ENCODE assay signal across 8 cellular contexts in the genomic region with DNA sequence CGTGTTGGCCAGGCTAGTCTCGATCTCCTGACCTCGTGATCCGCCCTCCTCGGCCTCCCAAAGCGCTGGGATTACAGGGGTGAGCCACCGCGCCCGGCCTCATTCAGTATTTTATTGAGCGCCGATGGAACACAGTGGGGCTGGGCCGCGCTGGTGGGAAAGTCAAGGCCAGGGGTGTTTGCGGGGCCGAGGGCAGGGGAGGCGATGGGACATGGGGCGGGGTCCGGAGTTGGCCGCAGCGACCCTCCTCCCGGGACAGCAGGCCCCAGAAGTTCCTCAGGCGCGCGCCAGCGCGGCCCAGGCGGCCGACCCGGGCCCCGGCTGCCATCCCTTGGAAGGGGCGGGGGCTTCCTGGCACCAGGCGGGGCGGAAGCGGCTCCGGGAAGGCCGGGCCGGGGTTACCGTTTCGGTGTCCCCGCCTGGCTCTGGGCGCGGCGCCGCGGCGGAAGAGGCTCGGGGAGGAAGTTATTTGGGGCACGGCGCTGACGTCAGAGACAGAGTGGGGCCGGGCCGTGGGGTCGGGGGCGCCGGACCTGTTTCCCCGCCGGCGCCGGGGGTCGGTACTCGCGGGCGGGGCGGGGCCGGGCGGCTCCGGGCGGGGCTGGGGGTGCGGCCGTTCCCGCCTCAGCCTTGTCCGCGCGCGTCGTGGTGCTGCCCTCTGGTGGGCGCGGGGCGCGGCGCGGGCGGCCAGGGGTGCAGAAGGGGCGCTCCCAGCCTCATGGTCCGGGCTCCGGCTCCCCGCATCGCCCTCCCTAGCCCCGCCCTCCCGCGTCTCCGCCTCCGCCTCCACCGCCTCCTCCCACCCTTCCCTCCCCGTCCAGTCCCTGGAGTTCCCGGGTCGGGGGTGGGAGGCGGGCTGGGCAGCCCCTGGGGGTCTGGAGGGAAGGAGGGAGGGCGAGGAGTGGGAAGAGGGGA. TPM values are rescaled to one million over a fixed set of nuclear protein-coding genes. Genes with fewer than 3 reads are reported as not detected.
DNase-seq lines count a peak whose midpoint lies in the region; ATAC-seq and TF ChIP-seq lines count a peak whose summit lies in the region.

No MANE protein-coding gene starts in this region.

- H3K27ac Mint-ChIP-seq in CD14-positive monocyte (peak overlapping the region in 6 of 7 donors; percentile 62 to 93 (median 80)), memory B cell (peak overlapping the region; percentile 82)
- H3K27ac Mint-ChIP-seq in activated CD4-positive, alpha-beta memory T cell treated with anti-CD3 and anti-CD28 coated beads for 36 hours, result peak overlapping the region; percentile 67

- POLR2A ChIA-PET in activated CD4-positive, alpha-beta memory T cell treated with anti-CD3 and anti-CD28 coated beads for 36 hours (lab: Charles Lee), result no interaction called here

- peaks cover 7% of the 10 kb centered on the region for H3K4me1 Mint-ChIP-seq in CD14-positive monocyte
- H3K4me1 Mint-ChIP-seq in activated CD4-positive, alpha-beta memory T cell treated with anti-CD3 and anti-CD28 coated beads for 36 hours (ENCODE audit: low read depth), result peaks cover 2% of the 10 kb centered on the region
- no peaks in the 10 kb centered on the region for H3K4me1 Mint-ChIP-seq in memory B cell

- H3K27me3 Mint-ChIP-seq in CD14-positive monocyte (ENCODE audit: low read depth in 3 of 3) (peaks cover 4 to 18% (median 11%) of the 10 kb centered on the region in 3 donors), memory B cell (peaks cover 10% of the 10 kb centered on the region)
- peaks cover 4% of the 10 kb centered on the region for H3K27me3 Mint-ChIP-seq in activated CD4-positive, alpha-beta memory T cell treated with anti-CD3 and anti-CD28 coated beads for 36 hours

- CTCF ChIA-PET in activated CD4-positive, alpha-beta memory T cell treated with anti-CD3 and anti-CD28 coated beads for 36 hours (lab: Charles Lee), result interaction anchor here (0.9 kb wide), 1 partner anchor 147 kb away, joined by 4 read pairs; no protein-coding TSS in a partner anchor

- DNase-seq in CD14-positive monocyte (ENCODE audit: low spot score), result peak; percentile 87
- DNase-seq in GM19240 (ENCODE audit: insufficient read length, low spot score), result peak; percentile 89
- DNase-seq in NCI-H526 treated with DMSO at 0.1 percent for 48 hours (lab: John Stamatoyannopoulos, UW), result peak; percentile 22
- DNase-seq in activated CD4-positive, alpha-beta memory T cell treated with anti-CD3 and anti-CD28 coated beads for 36 hours, result peak; percentile 93
- DNase-seq in effector CD4-positive, alpha-beta T cell, result peak; percentile 77
- peak; percentile 85 to 87 for DNase-seq in memory B cell (ENCODE audit: low spot score in 2 of 2)
- peak; percentile 73 for DNase-seq in stimulated activated CD8-positive, alpha-beta memory T cell treated with anti-CD3 and anti-CD28 coated beads, Interleukin-12 subunit alpha, Interleukin-12 subunit beta, amount 100 ng/mL, for 24 hours (ENCODE audit: extremely low read depth)

- H3K4me3 Mint-ChIP-seq in CD14-positive monocyte (peak overlapping the region; percentile 79 to 83), memory B cell (peak overlapping the region; percentile 88)
- H3K4me3 Mint-ChIP-seq in activated CD4-positive, alpha-beta memory T cell treated with anti-CD3 and anti-CD28 coated beads for 36 hours, result peak overlapping the region; percentile 75

- TF ChIP-seq CTCF in CD14-positive monocyte (IDR thresholded peaks at IDR 0.05), result peak; percentile 98

- peak; percentile 62 for ATAC-seq in HG03460 (IDR thresholded peaks at IDR 0.05; ENCODE audit: unreplicated experiment)
- peak; percentile 87 for ATAC-seq in memory B cell (ENCODE audit: low read depth)

- H3K36me3 Mint-ChIP-seq in CD14-positive monocyte (no peaks in the 10 kb centered on the region), memory B cell (no peaks in the 10 kb centered on the region)
- no peaks in the 10 kb centered on the region for H3K36me3 Mint-ChIP-seq in activated CD4-positive, alpha-beta memory T cell treated with anti-CD3 and anti-CD28 coated beads for 36 hours

- H3K9me3 Mint-ChIP-seq in CD14-positive monocyte, result peaks cover 0 to 1% (median 0%) of the 10 kb centered on the region in 7 donors
- no peaks in the 10 kb centered on the region for H3K9me3 Mint-ChIP-seq in activated CD4-positive, alpha-beta memory T cell treated with anti-CD3 and anti-CD28 coated beads for 36 hours
- H3K9me3 Mint-ChIP-seq in memory B cell, result no peaks in the 10 kb centered on the region

- intact Hi-C loops in CD14-positive monocyte (cut with micrococcal nuclease), result loop anchor here in 1 of 2 donors (5.0 kb wide), 1 partner anchor 49 kb away; no protein-coding TSS in a partner anchor
- intact Hi-C loops in activated CD4-positive, alpha-beta memory T cell treated with anti-CD3 and anti-CD28 coated beads for 36 hours (cut with micrococcal nuclease), result loop anchor here (1.0 to 10.0 kb wide), 3 partner anchors 31 to 56 kb away; partner anchors contain the start of genes KCTD5 and SRRM2

RNA-seq across cellular contexts. Expression of gene PRSS27, which starts 1.0 kb away (rescaled TPM):
- polyA plus RNA-seq in CD14-positive monocyte, result not detected
- total RNA-seq in activated CD4-positive, alpha-beta memory T cell treated with anti-CD3 and anti-CD28 coated beads for 36 hours, result 1 to 10 TPM; 1.6 to 2.4 TPM

RNA-seq across cellular contexts. Expression of gene SRRM2, which starts 31.5 kb away (rescaled TPM):
- 10 to 100 TPM; 19.0 to 31.8 TPM for polyA plus RNA-seq in CD14-positive monocyte
- 100 to 1,000 TPM; 483 to 526 TPM for total RNA-seq in activated CD4-positive, alpha-beta memory T cell treated with anti-CD3 and anti-CD28 coated beads for 36 hours

RNA-seq across cellular contexts. Expression of gene KCTD5, which starts 38.7 kb away (rescaled TPM):
- polyA plus RNA-seq in CD14-positive monocyte, result 10 to 100 TPM; 16.0 to 21.0 TPM
- total RNA-seq in activated CD4-positive, alpha-beta memory T cell treated with anti-CD3 and anti-CD28 coated beads for 36 hours, result 10 to 100 TPM; 61.8 to 62.7 TPM

RNA-seq across cellular contexts. Expression of gene ELOB, which starts 56.1 kb away (rescaled TPM):
- 100 to 1,000 TPM; 363 to 405 TPM for polyA plus RNA-seq in CD14-positive monocyte
- total RNA-seq in activated CD4-positive, alpha-beta memory T cell treated with anti-CD3 and anti-CD28 coated beads for 36 hours, result 100 to 1,000 TPM; 165 to 175 TPM

Comparison
In these comparisons a context has a peak if more than half of its experiments do, and no peak if none do; other contexts are left out.
1. Peak in every context shown above with its lines: DNase-seq and ATAC-seq.
2. DNase-seq: peak in every context shown above with its lines; median percentile 93 in activated CD4-positive, alpha-beta memory T cell treated with anti-CD3 and anti-CD28 coated beads for 36 hours; 89 in GM19240; 87 in CD14-positive monocyte; 86 in memory B cell; 77 in effector CD4-positive, alpha-beta T cell; 73 in stimulated activated CD8-positive, alpha-beta memory T cell treated with anti-CD3 and anti-CD28 coated beads, Interleukin-12 subunit alpha, Interleukin-12 subunit beta, amount 100 ng/mL, for 24 hours; 22 in NCI-H526 treated with DMSO at 0.1 percent for 48 hours.